Comparison of ENCODE assay signal across 9 cellular contexts in the genomic region with DNA sequence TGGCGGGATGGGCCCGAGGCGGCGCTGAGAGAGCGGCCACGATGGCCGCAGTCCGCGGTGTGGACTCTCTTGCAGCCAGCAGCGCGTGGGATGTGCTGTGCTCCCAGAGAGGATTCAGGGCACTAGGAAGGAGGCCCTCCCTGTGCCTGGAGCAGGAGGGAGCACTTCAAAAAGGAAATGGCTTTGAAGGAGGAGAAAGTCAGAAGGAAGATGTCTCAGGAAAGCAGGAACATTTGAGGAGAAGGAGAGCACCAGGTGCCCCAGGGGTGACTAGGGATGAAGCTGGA. TPM values are rescaled to one million over a fixed set of nuclear protein-coding genes. Genes with fewer than 3 reads are reported as not detected.
DNase-seq lines count a peak whose midpoint lies in the region; ATAC-seq, FAIRE-seq and TF ChIP-seq lines count a peak whose summit lies in the region.
"Had no signal": no experiment of that assay in that cellular context is flagged by ENCODE, and none has a peak within 500 bp of the region (broad histone marks: within the 10 kb centered on the region; RNA-seq: fewer than 3 reads in every experiment).

No MANE protein-coding gene starts in this region.

- POLR2A ChIA-PET in naive thymus-derived CD4-positive, alpha-beta T cell (lab: Charles Lee): no interaction called here

- H3K36me3 Mint-ChIP-seq in naive thymus-derived CD4-positive, alpha-beta T cell: peaks cover 0 to 6% (median 0%) of the 10 kb centered on the region in 5 donors

- peak overlapping the region; percentile 28 to 80 (median 57) for H3K4me3 Mint-ChIP-seq in naive thymus-derived CD4-positive, alpha-beta T cell

- no peak overlapping the region for H3K27ac ChIP-seq in naive thymus-derived CD4-positive, alpha-beta T cell (ENCODE audit: low read depth, low read length)

- H3K4me1 ChIP-seq in naive thymus-derived CD4-positive, alpha-beta T cell (ENCODE audit: control insufficient read depth in 2 of 2, insufficient read depth in 2 of 2, low read length in 2 of 2): peaks cover 3 to 15% of the 10 kb centered on the region in 2 donors

- FAIRE-seq in bronchial epithelial cell (lab: Jason Lieb, UNC): no peak
- FAIRE-seq: colon had no signal

- CTCF ChIA-PET in naive thymus-derived CD4-positive, alpha-beta T cell (lab: Charles Lee): no interaction called here

- H3K36me3 ChIP-seq in bronchial epithelial cell (ENCODE audit: control insufficient read depth, insufficient read depth, low read length): no peaks in the 10 kb centered on the region
- H3K36me3 ChIP-seq in naive thymus-derived CD4-positive, alpha-beta T cell (ENCODE audit: control insufficient read depth in 2 of 3, insufficient read depth in 3 of 3, low read length in 3 of 3): peaks cover 0 to under 1% (median 0%) of the 10 kb centered on the region in 3 experiments

- peak overlapping the region in 1 of 9 donors; percentile 85 for H3K27ac Mint-ChIP-seq in naive thymus-derived CD4-positive, alpha-beta T cell

- TF ChIP-seq CTCF in AG09309 (IDR thresholded peaks at IDR 0.05; ENCODE audit: control insufficient read depth, insufficient read depth, low read depth, low read length, missing control alignments) (no peak), HFF-Myc (IDR thresholded peaks at IDR 0.05; ENCODE audit: low read depth, low read length, missing control alignments) (no peak), bronchial epithelial cell (IDR thresholded peaks at IDR 0.05; ENCODE audit: insufficient read depth, low read length, severe bottlenecking) (no peak)

- H3K9me3 Mint-ChIP-seq in naive thymus-derived CD4-positive, alpha-beta T cell: no peaks in the 10 kb centered on the region

- peaks cover 43 to 57% (median 54%) of the 10 kb centered on the region in 5 donors for H3K27me3 Mint-ChIP-seq in naive thymus-derived CD4-positive, alpha-beta T cell

- H3K4me3 ChIP-seq in AG09309 (ENCODE audit: control insufficient read depth, low read depth, low read length) (peak overlapping the region; percentile 51), HFF-Myc (replicated peaks; ENCODE audit: low read depth, low read length) (peak overlapping the region; percentile 58), bronchial epithelial cell (ENCODE audit: low read depth, low read length) (peak overlapping the region; percentile 52)
- peak overlapping the region; percentile 39 for H3K4me3 ChIP-seq in naive thymus-derived CD4-positive, alpha-beta T cell (ENCODE audit: low read length)

- H3K9me3 ChIP-seq in naive thymus-derived CD4-positive, alpha-beta T cell (ENCODE audit: control insufficient read depth in 2 of 3, low read length in 3 of 3): no peaks in the 10 kb centered on the region

- H3K4me1 Mint-ChIP-seq in naive thymus-derived CD4-positive, alpha-beta T cell: peaks cover 12 to 25% (median 14%) of the 10 kb centered on the region in 7 donors

- ATAC-seq in naive thymus-derived CD4-positive, alpha-beta T cell: no peak
- ATAC-seq in HG02884 (IDR thresholded peaks at IDR 0.05; ENCODE audit: unreplicated experiment) (no peak), HG02571 (IDR thresholded peaks at IDR 0.05; ENCODE audit: unreplicated experiment) (no peak)

- no peak for DNase-seq in AG09309 (ENCODE audit: low read depth)
- no peak for DNase-seq in HFF-Myc (ENCODE audit: extremely low read depth, low read depth)
- DNase-seq in bronchial epithelial cell (ENCODE audit: low read depth): no peak
- peak in 1 of 9 donors; percentile 24 for DNase-seq in naive thymus-derived CD4-positive, alpha-beta T cell
- no peak for DNase-seq in posterior vena cava (ENCODE audit: low spot score)
- DNase-seq in putamen (ENCODE audit: low spot score): no peak

- intact Hi-C loops in naive thymus-derived CD4-positive, alpha-beta T cell (cut with micrococcal nuclease): no loop called here
- intact Hi-C loops in posterior vena cava (cut with DNase I): no loop called here

- no peaks in the 10 kb centered on the region for H3K27me3 ChIP-seq in bronchial epithelial cell (ENCODE audit: control insufficient read depth, insufficient read depth, low read length)
- H3K27me3 ChIP-seq in naive thymus-derived CD4-positive, alpha-beta T cell (ENCODE audit: control insufficient read depth in 2 of 2, insufficient read depth in 2 of 2, low read length in 2 of 2): peaks cover 6 to 19% of the 10 kb centered on the region in 2 donors

RNA-seq across cellular contexts. Expression of a gene that starts 4.1 kb away (rescaled TPM):
- total RNA-seq in bronchial epithelial cell (0.13 and 0.53 TPM in 2 replicates), posterior vena cava (10 to 100 TPM in 1 of 2 donors, 1 to 10 TPM in 1; 6.1 to 11.8 TPM)
- total RNA-seq in naive thymus-derived CD4-positive, alpha-beta T cell: 1 to 10 TPM in 2 of 5 experiments, under 1 TPM in 3; 0.50 to 6.9 (median 0.81) TPM
- under 1 TPM in 1 of 2 donors, not detected in 1; 0.17 TPM for polyA plus RNA-seq in naive thymus-derived CD4-positive, alpha-beta T cell

RNA-seq across cellular contexts. Expression of a gene that starts 4.9 kb away (rescaled TPM):
- total RNA-seq in bronchial epithelial cell: 0.51 and 1.1 TPM in 2 replicates
- 10 to 100 TPM in 4 of 5 experiments, 1 to 10 TPM in 1; 7.0 to 39.5 (median 32.9) TPM for total RNA-seq in naive thymus-derived CD4-positive, alpha-beta T cell
- polyA plus RNA-seq in naive thymus-derived CD4-positive, alpha-beta T cell: 10 to 100 TPM; 11.8 to 24.2 TPM
- total RNA-seq in posterior vena cava: 10 to 100 TPM; 11.0 to 12.2 TPM

RNA-seq across cellular contexts. Expression of a gene that starts 19.9 kb away (rescaled TPM):
- total RNA-seq in bronchial epithelial cell (29.1 and 67.7 TPM in 2 replicates), posterior vena cava (10 to 100 TPM; 22.4 to 30.4 TPM)
- total RNA-seq in naive thymus-derived CD4-positive, alpha-beta T cell: 10 to 100 TPM; 16.9 to 46.2 (median 37.7) TPM
- 10 to 100 TPM; 22.4 to 22.6 TPM for polyA plus RNA-seq in naive thymus-derived CD4-positive, alpha-beta T cell

RNA-seq across cellular contexts. Expression of a gene that starts 20.1 kb away (rescaled TPM):
- total RNA-seq in bronchial epithelial cell (176 and 198 TPM in 2 replicates), posterior vena cava (10 to 100 TPM; 64.4 to 67.0 TPM)
- 100 to 1,000 TPM; 121 to 160 (median 144) TPM for total RNA-seq in naive thymus-derived CD4-positive, alpha-beta T cell
- polyA plus RNA-seq in naive thymus-derived CD4-positive, alpha-beta T cell: 10 to 100 TPM; 69.7 to 73.6 TPM

RNA-seq across cellular contexts. Expression of a gene that starts 23.6 kb away (rescaled TPM):
- total RNA-seq in bronchial epithelial cell (1.6 and 5.6 TPM in 2 replicates), posterior vena cava (not detected)
- under 1 TPM; 0.13 to 0.95 (median 0.59) TPM for total RNA-seq in naive thymus-derived CD4-positive, alpha-beta T cell
- polyA plus RNA-seq in naive thymus-derived CD4-positive, alpha-beta T cell: not detected
